In the genomic region with DNA sequence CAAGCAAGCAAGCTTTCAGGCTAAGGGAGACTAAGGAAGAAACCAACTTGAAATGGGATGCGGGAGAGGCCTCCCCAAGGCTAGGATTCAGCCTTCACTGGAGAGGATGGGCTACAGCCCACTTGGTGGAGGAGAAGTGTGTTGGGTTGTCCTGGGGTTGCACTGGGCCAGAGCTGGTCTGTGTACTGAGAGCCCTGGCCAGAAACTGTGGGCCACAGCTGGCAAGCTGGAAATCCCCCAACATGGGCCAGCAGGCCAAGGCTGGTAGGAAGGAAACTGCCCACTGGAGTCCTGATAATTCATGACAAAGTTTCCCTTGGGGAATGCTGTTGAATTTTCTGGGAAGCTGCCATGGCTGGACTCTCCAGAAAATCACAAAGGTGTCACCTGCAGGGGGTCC, we compare ENCODE assay signal across 20 cellular contexts.
A peak's percentile ranks its signal among the peaks of the same experiment; 100 is the strongest.
DNase-seq lines count a peak whose midpoint lies in the region; ATAC-seq and TF ChIP-seq lines count a peak whose summit lies in the region.
"Had no signal": no experiment of that assay in that cellular context is flagged by ENCODE, and none has a peak within 500 bp of the region (broad histone marks: within the 10 kb centered on the region; RNA-seq: fewer than 3 reads in every experiment).

No MANE protein-coding gene starts in this region.

- TF ChIP-seq CTCF in AG04450 (IDR thresholded peaks at IDR 0.05; ENCODE audit: low read depth, low read length) (no peak), fibroblast of lung (conservative IDR thresholded peaks at IDR 0.05 in 1 of 2, IDR thresholded peaks at IDR 0.05 in 1 of 2; ENCODE audit: low read depth in 1 of 2, low read length in 2 of 2) (no peak), tibial artery (IDR thresholded peaks at IDR 0.05) (no peak), natural killer cell (IDR thresholded peaks at IDR 0.05) (no peak)

- POLR2A ChIA-PET in AG04450 (lab: Yijun Ruan, JAX) = no interaction called here

- WGBS in right cardiac atrium = 100% methylated on average over 1 of the region's 1 CpG

- no peak overlapping the region for H2AFZ ChIP-seq in fibroblast of lung (ENCODE audit: low read length)

- no peaks in the 10 kb centered on the region for H3K79me2 ChIP-seq in fibroblast of lung (ENCODE audit: control insufficient read depth, insufficient read depth, low read length)

- no peaks in the 10 kb centered on the region for H3K36me3 ChIP-seq in MG63
- no peaks in the 10 kb centered on the region for H3K36me3 ChIP-seq in fibroblast of lung (ENCODE audit: control insufficient read depth, insufficient read depth, low read length)
- H3K36me3 ChIP-seq in tibial artery = no peaks in the 10 kb centered on the region
- H3K36me3 ChIP-seq: BLaER1 treated with 17β-estradiol and CSF1 and Interleukin-3, amounts not matched to agents 10 nM and 100 nM had no signal

- no peak overlapping the region for H3K4me3 ChIP-seq in AG04450 (ENCODE audit: low read depth, low read length)
- no peak overlapping the region for H3K4me3 ChIP-seq in MG63
- H3K4me3 ChIP-seq in fibroblast of lung (replicated peaks in 1 of 4; ENCODE audit: control extremely low read depth in 1 of 4, insufficient read depth in 1 of 4, low read depth in 3 of 4, low read length in 4 of 4) = no peak overlapping the region
- no peak overlapping the region for H3K4me3 ChIP-seq in tibial artery
- H3K4me3 ChIP-seq in right cardiac atrium (ENCODE audit: low read length) = no peak overlapping the region
- H3K4me3 ChIP-seq: BLaER1 treated with 17β-estradiol and CSF1 and Interleukin-3, amounts not matched to agents 10 nM and 100 nM; GM12878 had no signal

- peaks cover 4 to 14% of the 10 kb centered on the region in 2 donors for H3K27me3 Mint-ChIP-seq in natural killer cell (ENCODE audit: low read depth in 2 of 2)

- H3K27me3 ChIP-seq in AG04450 (ENCODE audit: control insufficient read depth, insufficient read depth, low read length) (no peaks in the 10 kb centered on the region), MG63 (no peaks in the 10 kb centered on the region), fibroblast of lung (ENCODE audit: control insufficient read depth, insufficient read depth, low read length) (no peaks in the 10 kb centered on the region), tibial artery (no peaks in the 10 kb centered on the region), right cardiac atrium (ENCODE audit: control insufficient read depth, insufficient read depth) (no peaks in the 10 kb centered on the region)

- H3K9me3 ChIP-seq in AG04450 (ENCODE audit: control insufficient read depth, insufficient read depth, low read length) (no peaks in the 10 kb centered on the region), MG63 (no peaks in the 10 kb centered on the region), fibroblast of lung (ENCODE audit: control insufficient read depth, insufficient read depth, low read depth, low read length) (no peaks in the 10 kb centered on the region), tibial artery (no peaks in the 10 kb centered on the region), right cardiac atrium (ENCODE audit: control insufficient read depth, low read length) (no peaks in the 10 kb centered on the region)

- H3K36me3 Mint-ChIP-seq in natural killer cell = no peaks in the 10 kb centered on the region
- H3K36me3 Mint-ChIP-seq: CD8-positive, alpha-beta T cell; IgD-negative memory B cell had no signal

- H3K4me1 Mint-ChIP-seq in natural killer cell = no peaks in the 10 kb centered on the region
- H3K4me1 Mint-ChIP-seq: B cell, IgD-negative memory B cell had no signal

- no peak overlapping the region for H3K4me3 Mint-ChIP-seq in natural killer cell
- H3K4me3 Mint-ChIP-seq: B cell; CD8-positive, alpha-beta T cell; H9; IgD-negative memory B cell had no signal

- intact Hi-C loops in tibial artery (cut with DNase I; ENCODE audit: low total_unique reads) (no loop called here), natural killer cell (cut with micrococcal nuclease) (no loop called here), right cardiac atrium (cut with DNase I) (no loop called here)

- no peak overlapping the region for H3K27ac Mint-ChIP-seq in natural killer cell
- H3K27ac Mint-ChIP-seq: B cell; CD8-positive, alpha-beta T cell had no signal

- H3K9ac ChIP-seq in fibroblast of lung (ENCODE audit: insufficient read depth, low read length) = no peak overlapping the region
- H3K9ac ChIP-seq: BLaER1 treated with 17β-estradiol and CSF1 and Interleukin-3, amounts not matched to agents 10 nM and 100 nM had no signal

- H3K9me3 Mint-ChIP-seq in natural killer cell = no peaks in the 10 kb centered on the region
- H3K9me3 Mint-ChIP-seq: CD8-positive, alpha-beta T cell; H9 had no signal

- CTCF ChIA-PET in AG04450 (lab: Charles Lee) = interaction anchor here (1.0 kb wide), 1 partner anchor 18 kb away, joined by 3 read pairs; no protein-coding TSS in a partner anchor

- ATAC-seq in natural killer cell (no peak), right cardiac atrium (no peak), HG03565 (IDR thresholded peaks at IDR 0.05; ENCODE audit: unreplicated experiment) (no peak)
- ATAC-seq: CD8-positive, alpha-beta T cell; GM12878 had no signal

- DNase-seq in AG04450 (ENCODE audit: low read depth, low spot score) (no peak), MG63 (peak; percentile 50), fibroblast of lung (ENCODE audit: low read depth in 2 of 2) (no peak), tibial artery (no peak), natural killer cell (no peak), right cardiac atrium (no peak)
- DNase-seq: 8988T; Calu3; CD8-positive, alpha-beta T cell; DMS 273 treated with DMSO at 0.1 percent for 48 hours; DMS53; DND-41; EL; GOT3; H9 had no signal

- H3K4me1 ChIP-seq in fibroblast of lung (ENCODE audit: control insufficient read depth, extremely low read depth, insufficient read depth, low read length) = peaks cover 6% of the 10 kb centered on the region
- peaks cover 0 to 11% (median 4%) of the 10 kb centered on the region in 4 donors for H3K4me1 ChIP-seq in tibial artery
- H3K4me1 ChIP-seq in right cardiac atrium (ENCODE audit: control insufficient read depth, insufficient read depth, low read length) = no peaks in the 10 kb centered on the region
- H3K4me1 ChIP-seq: BLaER1 treated with 17β-estradiol and CSF1 and Interleukin-3, amounts not matched to agents 10 nM and 100 nM had no signal

- H4K20me1 ChIP-seq in fibroblast of lung (ENCODE audit: control insufficient read depth, extremely low read depth, insufficient read depth, low read length) = no peaks in the 10 kb centered on the region

- H3K4me2 ChIP-seq in fibroblast of lung (ENCODE audit: extremely low read depth, insufficient read depth, low read length) = no peak overlapping the region
- H3K4me2 ChIP-seq: BLaER1 treated with 17β-estradiol and CSF1 and Interleukin-3, amounts not matched to agents 10 nM and 100 nM had no signal

- H3K27ac ChIP-seq in AG04450 (ENCODE audit: low read depth, low read length) = peak overlapping the region; percentile 78
- peak overlapping the region; percentile 61 for H3K27ac ChIP-seq in fibroblast of lung (ENCODE audit: insufficient read depth, low read length)
- peak overlapping the region; percentile 55 to 59 for H3K27ac ChIP-seq in tibial artery
- no peak overlapping the region for H3K27ac ChIP-seq in right cardiac atrium (ENCODE audit: low read length)
- H3K27ac ChIP-seq: BLaER1 treated with 17β-estradiol and CSF1 and Interleukin-3, amounts not matched to agents 10 nM and 100 nM had no signal
